ENCODE assay signal across 9 cellular contexts in the genomic region with DNA sequence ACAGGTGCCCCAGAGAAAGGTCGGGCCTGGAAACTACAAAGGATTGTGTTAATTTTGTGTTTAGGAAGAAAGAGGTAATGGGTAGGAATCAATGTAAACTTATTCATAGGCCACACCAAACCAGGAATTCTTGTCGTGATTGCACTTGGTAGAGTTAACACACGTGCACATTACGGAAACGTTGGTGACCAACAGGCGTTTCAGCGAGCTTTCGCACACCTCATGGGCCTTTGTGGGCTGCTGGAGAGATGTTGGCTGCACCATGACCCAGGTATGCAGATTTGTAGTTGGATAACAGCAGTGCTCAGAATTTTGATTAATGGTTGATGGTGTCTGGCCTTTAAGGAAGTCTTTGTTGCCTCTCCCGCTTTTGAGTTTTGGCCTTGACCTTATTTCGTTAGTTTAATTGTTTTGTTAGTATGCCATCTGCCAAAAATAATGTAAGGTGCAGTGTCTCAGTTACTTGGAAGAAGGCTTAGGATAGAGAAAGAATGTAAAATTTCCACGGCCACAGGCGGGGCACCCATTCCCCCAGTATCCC. TPM values are rescaled to one million over a fixed set of nuclear protein-coding genes. Genes with fewer than 3 reads are reported as not detected.
DNase-seq lines count a peak whose midpoint lies in the region; ATAC-seq and TF ChIP-seq lines count a peak whose summit lies in the region.
"Had no signal": no experiment of that assay in that cellular context is flagged by ENCODE, and none has a peak within 500 bp of the region (broad histone marks: within the 10 kb centered on the region; RNA-seq: fewer than 3 reads in every experiment).

No MANE protein-coding gene starts in this region.

- H3K4ac ChIP-seq in H9 (ENCODE audit: low read depth, low read length), result no peak overlapping the region

- H4K5ac ChIP-seq in H9 (ENCODE audit: insufficient read length, low read depth, low read length), result peak overlapping the region; percentile 12

- no CpG with 5 or more reads among the region's 12 CpGs for WGBS in H9 (ENCODE audit: extremely low coverage, insufficient read length, low lambda C conversion rate)

- no peak overlapping the region for H3K9ac ChIP-seq in H9 (ENCODE audit: extremely low read depth, insufficient read length, low read length)

- no peaks in the 10 kb centered on the region for H4K20me1 ChIP-seq in H9 (ENCODE audit: control insufficient read depth, insufficient read depth, insufficient read length)

- no peak overlapping the region for H2AK5ac ChIP-seq in H9 (ENCODE audit: insufficient read length, low read length)

- H3K27ac ChIP-seq in ACC112 (ENCODE audit: low read depth, low read length), result no peak overlapping the region
- no peak overlapping the region for H3K27ac ChIP-seq in H9 (ENCODE audit: insufficient read length, low read depth, low read length)
- H3K27ac ChIP-seq in brain microvascular endothelial cell, result no peak overlapping the region
- no peak overlapping the region for H3K27ac ChIP-seq in naive thymus-derived CD4-positive, alpha-beta T cell (ENCODE audit: low read depth, low read length)

- H3K4me1 ChIP-seq in ACC112 (ENCODE audit: control insufficient read depth, insufficient read depth, low read length, unreplicated experiment) (peaks cover 12% of the 10 kb centered on the region), H9 (ENCODE audit: insufficient read depth, low read length) (no peaks in the 10 kb centered on the region; the same call in 1 of the 2 replicates)
- peaks cover 8 to 10% of the 10 kb centered on the region in 2 donors for H3K4me1 ChIP-seq in naive thymus-derived CD4-positive, alpha-beta T cell (ENCODE audit: control insufficient read depth in 2 of 2, insufficient read depth in 2 of 2, low read length in 2 of 2)

- in situ Hi-C loops in brain microvascular endothelial cell (cut with HindIII; ENCODE audit: low pct_ligation_motif_present, low sequenced_read_pairs), result no loop called here

- H3K36me3 Mint-ChIP-seq in H9 (ENCODE audit: insufficient read depth in 1 of 3, low read depth in 3 of 3), result peaks cover 8 to 11% (median 11%) of the 10 kb centered on the region in 3 experiments
- H3K36me3 Mint-ChIP-seq in naive thymus-derived CD4-positive, alpha-beta T cell, result peaks cover 0 to 12% (median 0%) of the 10 kb centered on the region in 5 donors

- H2BK120ac ChIP-seq in H9 (ENCODE audit: low read depth, low read length, poor library complexity, severe bottlenecking), result no peak overlapping the region

- no peaks in the 10 kb centered on the region for H3K36me3 ChIP-seq in ACC112 (ENCODE audit: insufficient read depth, low read length)
- H3K36me3 ChIP-seq in brain microvascular endothelial cell (replicated peaks), result no peaks in the 10 kb centered on the region
- H3K36me3 ChIP-seq in naive thymus-derived CD4-positive, alpha-beta T cell (ENCODE audit: control insufficient read depth in 2 of 3, insufficient read depth in 3 of 3, low read length in 3 of 3), result no peaks in the 10 kb centered on the region

- H3K27me3 ChIP-seq in ACC112 (ENCODE audit: insufficient read depth, low read length) (no peaks in the 10 kb centered on the region), H9 (ENCODE audit: insufficient read depth, low read length) (no peaks in the 10 kb centered on the region), brain microvascular endothelial cell (replicated peaks) (no peaks in the 10 kb centered on the region)
- H3K27me3 ChIP-seq in naive thymus-derived CD4-positive, alpha-beta T cell (ENCODE audit: control insufficient read depth in 2 of 2, insufficient read depth in 2 of 2, low read length in 2 of 2), result no peaks in the 10 kb centered on the region

- peak overlapping the region; percentile 25 for H2AFZ ChIP-seq in ACC112 (ENCODE audit: low read length, unreplicated experiment)
- H2AFZ ChIP-seq in H9 (ENCODE audit: low read length), result no peak overlapping the region

- no peak overlapping the region for H4K91ac ChIP-seq in H9 (ENCODE audit: insufficient read length, low read depth, low read length)

- no peak for ATAC-seq in naive thymus-derived CD4-positive, alpha-beta T cell

- no peak overlapping the region for H3K18ac ChIP-seq in H9 (ENCODE audit: insufficient read length, low read depth, low read length)

- no peak overlapping the region for H2BK5ac ChIP-seq in H9 (ENCODE audit: insufficient read length, low read length)

- H3K27me3 Mint-ChIP-seq in H9 (ENCODE audit: low read depth), result no peaks in the 10 kb centered on the region; the same call in 1 of the 2 replicates
- no peaks in the 10 kb centered on the region for H3K27me3 Mint-ChIP-seq in naive thymus-derived CD4-positive, alpha-beta T cell

- DNase-seq in H9 (no peak), brain microvascular endothelial cell (no peak), NCI-H748 (lab: John Stamatoyannopoulos, UW; ENCODE audit: unreplicated experiment) (no peak), AG08395 (ENCODE audit: low spot score) (no peak), SW480 (ENCODE audit: low spot score) (no peak), foreskin melanocyte (no peak)
- peak in 2 of 9 donors; percentile 10 to 13 for DNase-seq in naive thymus-derived CD4-positive, alpha-beta T cell
- DNase-seq: NK-92 treated with Interleukin-12 subunit alpha and Interleukin-12 subunit beta, amount 100 ng/mL, for 24 hours had no signal

- peak overlapping the region in 2 of 3 experiments; percentile 57 to 76; a peak in 4 of 7 replicates for H3K27ac Mint-ChIP-seq in H9
- peak overlapping the region; percentile 60 to 92 (median 78) for H3K27ac Mint-ChIP-seq in naive thymus-derived CD4-positive, alpha-beta T cell

- no peak overlapping the region for H4K8ac ChIP-seq in H9 (replicated peaks; ENCODE audit: insufficient read length, low read depth, low read length)

- no peak overlapping the region for H2BK15ac ChIP-seq in H9 (ENCODE audit: low read depth, low read length)

- H3K79me1 ChIP-seq in H9 (ENCODE audit: insufficient read depth, low read depth, low read length, poor library complexity, severe bottlenecking), result peaks cover 3% of the 10 kb centered on the region

- no peak overlapping the region for H3K14ac ChIP-seq in H9 (ENCODE audit: insufficient read depth, low read length)

- no peak overlapping the region for H3T11ph ChIP-seq in H9 (ENCODE audit: low read length)

- H3K79me2 ChIP-seq in ACC112 (ENCODE audit: control insufficient read depth, insufficient read depth, low read length, unreplicated experiment) (peaks cover 74% of the 10 kb centered on the region), H9 (ENCODE audit: insufficient read depth, low read length) (peaks cover 4% of the 10 kb centered on the region; the same call in 1 of the 2 replicates)

- H3K4me3 Mint-ChIP-seq in H9, result peak overlapping the region; percentile 72 to 89
- H3K4me3 Mint-ChIP-seq in naive thymus-derived CD4-positive, alpha-beta T cell, result peak overlapping the region; percentile 67 to 90 (median 84)

- no peak overlapping the region for H3K23ac ChIP-seq in H9 (ENCODE audit: insufficient read length, low read depth, low read length)

- H3K9me3 Mint-ChIP-seq in H9, result no peaks in the 10 kb centered on the region
- H3K9me3 Mint-ChIP-seq in naive thymus-derived CD4-positive, alpha-beta T cell, result no peaks in the 10 kb centered on the region

- CTCF ChIA-PET in naive thymus-derived CD4-positive, alpha-beta T cell (lab: Charles Lee), result no interaction called here

- peak overlapping the region; percentile 30 for H3K4me2 ChIP-seq in H9 (ENCODE audit: insufficient read depth, insufficient read length, low read length)

- TF ChIP-seq CTCF in H9 (conservative IDR thresholded peaks at IDR 0.05), result no peak
- no peak for TF ChIP-seq CTCF in brain microvascular endothelial cell (IDR thresholded peaks at IDR 0.05; ENCODE audit: low read depth, low read length, missing control alignments)

- H3K4me3 ChIP-seq in ACC112 (ENCODE audit: low read depth, low read length) (peak overlapping the region; percentile 98), brain microvascular endothelial cell (ENCODE audit: low read depth, low read length) (peak overlapping the region; percentile 79)
- no peak overlapping the region for H3K4me3 ChIP-seq in naive thymus-derived CD4-positive, alpha-beta T cell (ENCODE audit: low read length)

- POLR2A ChIA-PET in naive thymus-derived CD4-positive, alpha-beta T cell (lab: Charles Lee), result interaction anchor here (1.4 kb wide), 1 partner anchor 12 kb away, joined by 4 read pairs; no protein-coding TSS in a partner anchor

- H3K23me2 ChIP-seq in H9 (ENCODE audit: insufficient read length, low read depth, low read length, poor library complexity, severe bottlenecking), result peaks cover 7% of the 10 kb centered on the region

- intact Hi-C loops in naive thymus-derived CD4-positive, alpha-beta T cell (cut with micrococcal nuclease), result loop anchor here (5.0 kb wide), 3 partner anchors 33 to 1617 kb away; a partner anchor contains a TSS

- no peak overlapping the region for H3K56ac ChIP-seq in H9 (ENCODE audit: insufficient read length, low read depth, low read length)

- H2BK12ac ChIP-seq in H9 (ENCODE audit: insufficient read length, low read depth, low read length), result no peak overlapping the region

- H3K4me1 Mint-ChIP-seq in H9, result peaks cover 26 to 31% of the 10 kb centered on the region in 2 experiments
- peaks cover 41 to 59% (median 51%) of the 10 kb centered on the region in 7 donors for H3K4me1 Mint-ChIP-seq in naive thymus-derived CD4-positive, alpha-beta T cell

- no peak overlapping the region for H2BK20ac ChIP-seq in H9 (ENCODE audit: low read depth, low read length, poor library complexity, severe bottlenecking)

- H3K9me3 ChIP-seq in H9 (ENCODE audit: control insufficient read depth, low read depth, low read length), result no peaks in the 10 kb centered on the region
- no peaks in the 10 kb centered on the region for H3K9me3 ChIP-seq in naive thymus-derived CD4-positive, alpha-beta T cell (ENCODE audit: control insufficient read depth in 2 of 3, low read length in 3 of 3)

RNA-seq across cellular contexts. Expression of a gene that starts 1.8 kb away (rescaled TPM):
- 16.0 and 17.7 TPM in 2 replicates for total RNA-seq in H9 (2021)
- 10 to 100 TPM; 25.9 to 34.5 (median 30.6) TPM for total RNA-seq in naive thymus-derived CD4-positive, alpha-beta T cell
- 10 to 100 TPM in 1 of 2 donors, 1 to 10 TPM in 1; 5.7 to 12.6 TPM for polyA plus RNA-seq in naive thymus-derived CD4-positive, alpha-beta T cell
